ENCODE assay signal across 21 cellular contexts in genomic region chr2:9278439-9278838, GRCh38.
"Had no signal": no experiment of that assay in that cellular context is flagged by ENCODE, and none has a peak within 500 bp of the region (broad histone marks: within the 10 kb centered on the region; RNA-seq: fewer than 3 reads in every experiment).

No MANE protein-coding gene starts in this region.

- H3K4me1 Mint-ChIP-seq: activated CD4-positive, alpha-beta T cell treated with anti-CD3 and anti-CD28 coated beads, Interleukin-2, amount 10 ng/mL, durations not matched to agents 24 days and 14 days; activated naive CD4-positive, alpha-beta T cell treated with anti-CD3 and anti-CD28 coated beads, Interleukin-2, amount 10 ng/mL, durations not matched to agents 7 days and 5 days; activated naive CD8-positive, alpha-beta T cell treated with anti-CD3 and anti-CD28 coated beads, Interleukin-2, amount 50 U/mL, for 24 hours had no signal

- H3K9me3 ChIP-seq: gastrocnemius medialis, left ventricle myocardium inferior, prostate gland, right atrium auricular region, tibial nerve, uterus had no signal

- H3K27ac Mint-ChIP-seq: activated CD4-positive, alpha-beta T cell treated with anti-CD3 and anti-CD28 coated beads, Interleukin-2, amount 10 ng/mL, durations not matched to agents 24 days and 14 days; activated CD8-positive, alpha-beta T cell treated with anti-CD3 and anti-CD28 coated beads for 36 hours; activated naive CD4-positive, alpha-beta T cell treated with anti-CD3 and anti-CD28 coated beads, Interleukin-2, amount 10 ng/mL, durations not matched to agents 7 days and 5 days; activated naive CD8-positive, alpha-beta T cell treated with anti-CD3 and anti-CD28 coated beads, Interleukin-2, amount 50 U/mL, for 24 hours; stimulated activated naive CD8-positive, alpha-beta T cell treated with anti-CD3 and anti-CD28 coated beads, Interleukin-15, Interleukin-2, amounts not matched to agents 100 ng/mL and 50 ng/mL, for 24 hours had no signal

- H3K36me3 Mint-ChIP-seq: activated naive CD4-positive, alpha-beta T cell treated with anti-CD3 and anti-CD28 coated beads, Interleukin-2, amount 10 ng/mL, durations not matched to agents 7 days and 5 days had no signal

- H3K9me3 Mint-ChIP-seq: activated CD4-positive, alpha-beta T cell treated with anti-CD3 and anti-CD28 coated beads, Interleukin-2, amount 10 ng/mL, durations not matched to agents 24 days and 14 days; activated CD8-positive, alpha-beta T cell treated with anti-CD3 and anti-CD28 coated beads for 36 hours; activated naive CD4-positive, alpha-beta T cell treated with anti-CD3 and anti-CD28 coated beads, Interleukin-2, amount 10 ng/mL, durations not matched to agents 7 days and 5 days; activated naive CD8-positive, alpha-beta T cell treated with anti-CD3 and anti-CD28 coated beads, Interleukin-2, amount 50 U/mL, for 24 hours; activated T-cell treated with anti-CD3 and anti-CD28 coated beads, Interleukin-2, amount 50 U/mL, for 4 hours; brain; stimulated activated naive CD8-positive, alpha-beta T cell treated with anti-CD3 and anti-CD28 coated beads, Interleukin-15, Interleukin-2, amounts not matched to agents 100 ng/mL and 50 ng/mL, for 24 hours had no signal

- H3K36me3 ChIP-seq: gastrocnemius medialis, prostate gland, right atrium auricular region, uterus had no signal

- H3K4me3 ChIP-seq: dorsolateral prefrontal cortex, gastrocnemius medialis, left ventricle myocardium inferior, prostate gland, right atrium auricular region, skin epidermis, tibial nerve, uterus had no signal

- H3K4me3 Mint-ChIP-seq: activated CD4-positive, alpha-beta T cell treated with anti-CD3 and anti-CD28 coated beads, Interleukin-2, amount 10 ng/mL, durations not matched to agents 24 days and 14 days; activated CD8-positive, alpha-beta T cell treated with anti-CD3 and anti-CD28 coated beads for 36 hours; activated naive CD4-positive, alpha-beta T cell treated with anti-CD3 and anti-CD28 coated beads, Interleukin-2, amount 10 ng/mL, durations not matched to agents 7 days and 5 days; activated naive CD8-positive, alpha-beta T cell treated with anti-CD3 and anti-CD28 coated beads, Interleukin-2, amount 50 U/mL, for 24 hours; activated T-cell treated with anti-CD3 and anti-CD28 coated beads, Interleukin-2, amount 50 U/mL, for 4 hours; brain; stimulated activated naive CD8-positive, alpha-beta T cell treated with anti-CD3 and anti-CD28 coated beads, Interleukin-15, Interleukin-2, amounts not matched to agents 100 ng/mL and 50 ng/mL, for 24 hours had no signal

- H3K4me1 ChIP-seq: prostate gland had no signal

- H3K27me3 ChIP-seq: dorsolateral prefrontal cortex, gastrocnemius medialis, right atrium auricular region, tibial nerve, uterus had no signal

- DNase-seq: activated CD4-positive, alpha-beta T cell treated with anti-CD3 and anti-CD28 coated beads, Interleukin-2, amount 10 ng/mL, durations not matched to agents 24 days and 14 days; activated CD8-positive, alpha-beta T cell treated with anti-CD3 and anti-CD28 coated beads for 36 hours; activated naive CD4-positive, alpha-beta T cell treated with anti-CD3 and anti-CD28 coated beads, Interleukin-2, amount 10 ng/mL, durations not matched to agents 7 days and 5 days; activated naive CD8-positive, alpha-beta T cell treated with anti-CD3 and anti-CD28 coated beads, Interleukin-2, amount 50 U/mL, for 24 hours; activated T-cell treated with anti-CD3 and anti-CD28 coated beads, Interleukin-2, amount 50 U/mL, for 4 hours; anterior cingulate cortex; caudate nucleus; gastrocnemius medialis; kidney glomerular epithelial cell; left ventricle myocardium inferior; mammary epithelial cell; stimulated activated CD4-positive, alpha-beta T cell treated with anti-CD3 and anti-CD28 coated beads, Interleukin-15, amount 100 ng/mL, for 24 hours; stimulated activated CD4-positive, alpha-beta T cell treated with anti-CD3 and anti-CD28 coated beads, Interleukin-2, amount 100 ng/mL, for 48 hours; uterus had no signal

- H3K27ac ChIP-seq: dorsolateral prefrontal cortex, gastrocnemius medialis, left ventricle myocardium inferior, prostate gland, right atrium auricular region, skin epidermis, tibial nerve, uterus had no signal

- H3K27me3 Mint-ChIP-seq: activated CD8-positive, alpha-beta T cell treated with anti-CD3 and anti-CD28 coated beads for 36 hours; brain had no signal
